Comparison of ENCODE assay signal across 14 cellular contexts in the genomic region with DNA sequence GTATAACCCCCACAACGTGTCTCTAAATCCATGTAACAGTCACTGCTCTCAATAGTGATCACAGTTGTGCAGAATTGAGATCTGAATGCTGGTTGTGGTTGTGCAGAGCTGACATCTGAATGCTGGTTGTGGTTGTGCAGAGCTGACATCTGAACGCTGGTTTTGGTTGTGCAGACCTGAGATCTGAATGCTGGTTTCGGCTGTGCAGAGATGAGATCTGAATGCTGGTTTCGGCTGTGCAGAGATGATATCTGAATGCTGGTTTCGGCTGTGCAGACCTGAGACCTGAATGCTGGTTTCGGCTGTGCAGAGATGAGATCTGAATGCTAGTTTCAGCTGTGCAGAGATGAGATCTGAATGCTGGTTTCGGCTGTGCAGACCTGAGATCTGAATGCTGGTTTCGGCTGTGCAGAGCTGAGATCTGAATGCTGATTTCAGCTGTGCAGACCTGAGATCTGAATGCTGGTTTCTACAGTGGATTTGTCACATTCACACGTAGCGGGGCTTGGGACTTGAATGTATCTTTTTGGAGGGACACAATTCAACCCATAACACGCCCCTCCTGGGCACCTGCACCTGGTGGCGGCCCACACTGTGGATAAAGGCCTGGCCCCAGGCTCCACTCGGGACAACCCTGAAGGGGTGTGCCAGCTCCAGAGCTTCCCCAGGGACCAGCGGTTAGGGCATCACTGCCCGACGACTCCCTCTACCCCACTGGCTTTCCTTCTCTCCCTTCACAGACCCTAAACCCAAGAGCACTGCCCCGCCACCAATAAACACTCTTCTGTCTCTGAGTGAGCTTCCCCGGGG. TPM values are rescaled to one million over a fixed set of nuclear protein-coding genes. Genes with fewer than 3 reads are reported as not detected.
A peak's percentile ranks its signal among the peaks of the same experiment; 100 is the strongest.
DNase-seq lines count a peak whose midpoint lies in the region; ATAC-seq, FAIRE-seq and TF ChIP-seq lines count a peak whose summit lies in the region.
"Had no signal": no experiment of that assay in that cellular context is flagged by ENCODE, and none has a peak within 500 bp of the region (broad histone marks: within the 10 kb centered on the region; RNA-seq: fewer than 3 reads in every experiment).

No MANE protein-coding gene starts in this region.

- no peak overlapping the region for H3K4me3 ChIP-seq in CD8-positive, alpha-beta T cell (ENCODE audit: low read depth, low read length)
- H3K4me3 ChIP-seq: BLaER1 treated with 17β-estradiol and CSF1 and Interleukin-3, amounts not matched to agents 10 nM and 100 nM; dorsolateral prefrontal cortex; thoracic aorta had no signal

- H3K4me1 Mint-ChIP-seq in CD8-positive, alpha-beta T cell (ENCODE audit: low read depth): peaks cover 14% of the 10 kb centered on the region
- H3K4me1 Mint-ChIP-seq in activated CD4-positive, alpha-beta memory T cell treated with anti-CD3 and anti-CD28 coated beads, Interleukin-2, amount 10 ng/mL, durations not matched to agents 7 days and 5 days: peaks cover 42% of the 10 kb centered on the region
- no peaks in the 10 kb centered on the region for H3K4me1 Mint-ChIP-seq in CD14-positive monocyte
- H3K4me1 Mint-ChIP-seq: activated naive CD8-positive, alpha-beta T cell treated with anti-CD3 and anti-CD28 coated beads, Interleukin-2, amount 10 ng/mL, durations not matched to agents 7 days and 5 days had no signal

- no peaks in the 10 kb centered on the region for H3K4me1 ChIP-seq in CD8-positive, alpha-beta T cell (ENCODE audit: insufficient read depth, low read length)

- H3K27ac ChIP-seq in CD8-positive, alpha-beta T cell (ENCODE audit: low read depth, low read length): no peak overlapping the region
- H3K27ac ChIP-seq: BLaER1 treated with 17β-estradiol and CSF1 and Interleukin-3, amounts not matched to agents 10 nM and 100 nM; thoracic aorta had no signal

- POLR2A ChIA-PET in CD8-positive, alpha-beta T cell (lab: Charles Lee): interaction anchor here (1.1 kb wide), 1 partner anchor 51 kb away, joined by 3 read pairs; a partner anchor contains a TSS
- POLR2A ChIA-PET in activated CD4-positive, alpha-beta memory T cell treated with anti-CD3 and anti-CD28 coated beads, Interleukin-2, amount 10 ng/mL, durations not matched to agents 7 days and 5 days (lab: Charles Lee): interaction anchor here (0.9 to 1.5 kb wide), 4 partner anchors 26 to 265 kb away, joined by 3 to 6 read pairs (median 3); a partner anchor contains a TSS

- no peaks in the 10 kb centered on the region for H3K36me3 Mint-ChIP-seq in CD8-positive, alpha-beta T cell
- no peaks in the 10 kb centered on the region for H3K36me3 Mint-ChIP-seq in activated CD4-positive, alpha-beta memory T cell treated with anti-CD3 and anti-CD28 coated beads, Interleukin-2, amount 10 ng/mL, durations not matched to agents 7 days and 5 days (ENCODE audit: low read depth)
- H3K36me3 Mint-ChIP-seq in CD14-positive monocyte: no peaks in the 10 kb centered on the region
- H3K36me3 Mint-ChIP-seq: activated naive CD8-positive, alpha-beta T cell treated with anti-CD3 and anti-CD28 coated beads, Interleukin-2, amount 10 ng/mL, durations not matched to agents 7 days and 5 days had no signal

- H3K9me3 Mint-ChIP-seq in CD8-positive, alpha-beta T cell: no peaks in the 10 kb centered on the region
- H3K9me3 Mint-ChIP-seq in activated CD4-positive, alpha-beta memory T cell treated with anti-CD3 and anti-CD28 coated beads, Interleukin-2, amount 10 ng/mL, durations not matched to agents 7 days and 5 days: no peaks in the 10 kb centered on the region
- H3K9me3 Mint-ChIP-seq in CD14-positive monocyte: peaks cover 0 to 4% (median 2%) of the 10 kb centered on the region in 7 donors
- H3K9me3 Mint-ChIP-seq: activated naive CD8-positive, alpha-beta T cell treated with anti-CD3 and anti-CD28 coated beads, Interleukin-2, amount 10 ng/mL, durations not matched to agents 7 days and 5 days had no signal

- DNase-seq in CD8-positive, alpha-beta T cell: no peak
- peak; percentile 73 for DNase-seq in activated CD4-positive, alpha-beta memory T cell treated with anti-CD3 and anti-CD28 coated beads, Interleukin-2, amount 10 ng/mL, durations not matched to agents 7 days and 5 days
- DNase-seq in mesenteric fat pad (ENCODE audit: low spot score): peak; percentile 78
- no peak for DNase-seq in COLO829 (ENCODE audit: low spot score)
- DNase-seq in CD14-positive monocyte (ENCODE audit: low spot score): no peak
- DNase-seq in H54 (ENCODE audit: insufficient read length, low spot score): no peak
- DNase-seq: activated naive CD8-positive, alpha-beta T cell treated with anti-CD3 and anti-CD28 coated beads, Interleukin-2, amount 10 ng/mL, durations not matched to agents 7 days and 5 days; dorsolateral prefrontal cortex; left cardiac atrium; NCI-H1092 had no signal

- FAIRE-seq in H54 (lab: Jason Lieb, UNC): no peak

- CTCF ChIA-PET in CD8-positive, alpha-beta T cell (lab: Charles Lee): no interaction called here
- CTCF ChIA-PET in activated CD4-positive, alpha-beta memory T cell treated with anti-CD3 and anti-CD28 coated beads, Interleukin-2, amount 10 ng/mL, durations not matched to agents 7 days and 5 days (lab: Charles Lee): interaction anchor here (0.8 to 3.3 kb wide), 6 partner anchors 11 to 272 kb away, joined by 3 to 11 read pairs (median 4); a partner anchor contains a TSS

- no peaks in the 10 kb centered on the region for H3K27me3 Mint-ChIP-seq in CD8-positive, alpha-beta T cell (ENCODE audit: low read depth)
- H3K27me3 Mint-ChIP-seq in activated CD4-positive, alpha-beta memory T cell treated with anti-CD3 and anti-CD28 coated beads, Interleukin-2, amount 10 ng/mL, durations not matched to agents 7 days and 5 days: peaks cover 32% of the 10 kb centered on the region
- H3K27me3 Mint-ChIP-seq in CD14-positive monocyte (ENCODE audit: low read depth in 3 of 3): peaks cover 2 to 11% (median 2%) of the 10 kb centered on the region in 3 donors

- no peaks in the 10 kb centered on the region for H3K9me3 ChIP-seq in CD8-positive, alpha-beta T cell (ENCODE audit: low read length)
- H3K9me3 ChIP-seq: BLaER1 treated with 17β-estradiol and CSF1 and Interleukin-3, amounts not matched to agents 10 nM and 100 nM; thoracic aorta had no signal

- ATAC-seq in CD8-positive, alpha-beta T cell: no peak
- ATAC-seq in GM18858 (IDR thresholded peaks at IDR 0.05; ENCODE audit: unreplicated experiment): peak; percentile 81
- no peak for ATAC-seq in GM21737 (IDR thresholded peaks at IDR 0.05; ENCODE audit: unreplicated experiment)
- ATAC-seq: left cardiac atrium had no signal

- TF ChIP-seq CTCF in CD8-positive, alpha-beta T cell (IDR thresholded peaks at IDR 0.05): no peak
- no peak for TF ChIP-seq CTCF in CD14-positive monocyte (IDR thresholded peaks at IDR 0.05)

- H3K36me3 ChIP-seq in CD8-positive, alpha-beta T cell (ENCODE audit: insufficient read depth, low read length): no peaks in the 10 kb centered on the region
- H3K36me3 ChIP-seq: BLaER1 treated with 17β-estradiol and CSF1 and Interleukin-3, amounts not matched to agents 10 nM and 100 nM; thoracic aorta had no signal

- H3K27me3 ChIP-seq in CD8-positive, alpha-beta T cell (ENCODE audit: insufficient read depth, low read length): no peaks in the 10 kb centered on the region
- H3K27me3 ChIP-seq: BLaER1 treated with 17β-estradiol and CSF1 and Interleukin-3, amounts not matched to agents 10 nM and 100 nM; dorsolateral prefrontal cortex had no signal

- H3K27ac Mint-ChIP-seq in CD8-positive, alpha-beta T cell: peak overlapping the region; percentile 73
- peak overlapping the region; percentile 45 for H3K27ac Mint-ChIP-seq in activated CD4-positive, alpha-beta memory T cell treated with anti-CD3 and anti-CD28 coated beads, Interleukin-2, amount 10 ng/mL, durations not matched to agents 7 days and 5 days
- no peak overlapping the region for H3K27ac Mint-ChIP-seq in CD14-positive monocyte
- H3K27ac Mint-ChIP-seq: activated naive CD8-positive, alpha-beta T cell treated with anti-CD3 and anti-CD28 coated beads, Interleukin-2, amount 10 ng/mL, durations not matched to agents 7 days and 5 days had no signal

- no peak for TF ChIP-seq POLR2A in H54 (IDR thresholded peaks at IDR 0.05; ENCODE audit: low read depth, low read length)

- H3K4me3 Mint-ChIP-seq in CD8-positive, alpha-beta T cell: peak overlapping the region; percentile 60
- peak overlapping the region; percentile 18 for H3K4me3 Mint-ChIP-seq in activated CD4-positive, alpha-beta memory T cell treated with anti-CD3 and anti-CD28 coated beads, Interleukin-2, amount 10 ng/mL, durations not matched to agents 7 days and 5 days
- no peak overlapping the region for H3K4me3 Mint-ChIP-seq in CD14-positive monocyte
- H3K4me3 Mint-ChIP-seq: activated naive CD8-positive, alpha-beta T cell treated with anti-CD3 and anti-CD28 coated beads, Interleukin-2, amount 10 ng/mL, durations not matched to agents 7 days and 5 days had no signal

- intact Hi-C loops in CD8-positive, alpha-beta T cell (cut with DNase I, micrococcal nuclease): no loop called here
- intact Hi-C loops in CD14-positive monocyte (cut with micrococcal nuclease): no loop called here

RNA-seq across cellular contexts. Expression of a gene that starts 51.1 kb away (rescaled TPM):
- 1 to 10 TPM; 4.8 to 5.5 TPM for total RNA-seq in CD8-positive, alpha-beta T cell
- 10 to 100 TPM; 22.9 to 23.8 TPM for total RNA-seq in activated CD4-positive, alpha-beta memory T cell treated with anti-CD3 and anti-CD28 coated beads, Interleukin-2, amount 10 ng/mL, durations not matched to agents 7 days and 5 days
- total RNA-seq in mesenteric fat pad: 19.9 TPM
- 100 to 1,000 TPM; 169 to 188 TPM for polyA plus RNA-seq in CD14-positive monocyte

Comparison
In these comparisons a context has a peak if more than half of its experiments do, and no peak if none do; other contexts are left out.
1. DNase-seq: peak in activated CD4-positive, alpha-beta memory T cell treated with anti-CD3 and anti-CD28 coated beads, Interleukin-2, amount 10 ng/mL, durations not matched to agents 7 days and 5 days (single experiment) and mesenteric fat pad (single experiment); none in CD8-positive, alpha-beta T cell (0 of 7), COLO829 (single experiment), CD14-positive monocyte (single experiment) and H54 (single experiment).
2. H3K27ac Mint-ChIP-seq: peak in CD8-positive, alpha-beta T cell (single experiment) and activated CD4-positive, alpha-beta memory T cell treated with anti-CD3 and anti-CD28 coated beads, Interleukin-2, amount 10 ng/mL, durations not matched to agents 7 days and 5 days (single experiment); none in CD14-positive monocyte (0 of 7).
3. H3K4me3 Mint-ChIP-seq: peak in CD8-positive, alpha-beta T cell (single experiment) and activated CD4-positive, alpha-beta memory T cell treated with anti-CD3 and anti-CD28 coated beads, Interleukin-2, amount 10 ng/mL, durations not matched to agents 7 days and 5 days (single experiment); none in CD14-positive monocyte (0 of 2).